ENCODE assay signal across 26 cellular contexts in the genomic region with DNA sequence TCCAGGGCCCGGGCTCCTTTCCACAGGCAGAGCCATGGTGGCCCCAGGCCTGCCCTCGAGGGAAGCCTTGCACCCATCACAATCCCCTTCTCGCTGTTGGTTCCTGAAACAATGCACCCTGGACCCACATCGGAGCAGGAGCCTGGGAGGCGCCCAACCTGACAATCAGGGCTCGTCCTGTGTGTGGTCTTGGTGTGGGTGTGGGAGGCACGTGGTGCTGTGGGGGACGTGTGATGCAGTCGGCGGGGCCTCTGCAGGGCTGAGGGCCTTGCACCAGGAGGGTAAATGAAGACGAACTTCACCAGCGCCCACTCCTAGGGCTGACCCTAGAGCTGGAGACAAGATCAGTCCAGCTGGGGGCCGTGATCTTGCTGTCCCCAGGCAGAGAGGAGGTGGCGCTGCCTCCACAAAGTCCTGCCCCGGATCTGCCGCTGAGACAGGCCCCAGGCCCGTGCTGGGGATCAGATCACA. TPM values are rescaled to one million over a fixed set of nuclear protein-coding genes. Genes with fewer than 3 reads are reported as not detected.
DNase-seq lines count a peak whose midpoint lies in the region; ATAC-seq and TF ChIP-seq lines count a peak whose summit lies in the region.
"Had no signal": no experiment of that assay in that cellular context is flagged by ENCODE, and none has a peak within 500 bp of the region (broad histone marks: within the 10 kb centered on the region; RNA-seq: fewer than 3 reads in every experiment).

No MANE protein-coding gene starts in this region.

- H4K20me1 ChIP-seq in neural progenitor cell (ENCODE audit: low read depth) = no peaks in the 10 kb centered on the region

- no peak for TF ChIP-seq POLR2A in sigmoid colon (IDR thresholded peaks at IDR 0.05)

- no peaks in the 10 kb centered on the region for H3K36me3 ChIP-seq in left lung
- H3K36me3 ChIP-seq in sigmoid colon = no peaks in the 10 kb centered on the region
- no peaks in the 10 kb centered on the region for H3K36me3 ChIP-seq in neural progenitor cell
- H3K36me3 ChIP-seq: brain microvascular endothelial cell, thyroid gland had no signal

- H3K27ac Mint-ChIP-seq in WTC11 (no peak overlapping the region), neural progenitor cell (no peak overlapping the region)
- H3K27ac Mint-ChIP-seq: stimulated activated effector memory CD8-positive, alpha-beta T cell treated with anti-CD3 and anti-CD28 coated beads, Interleukin-12 subunit alpha, Interleukin-12 subunit beta, amount 100 ng/mL, for 72 hours had no signal

- H3K27me3 Mint-ChIP-seq in WTC11 (ENCODE audit: low read depth) (no peaks in the 10 kb centered on the region), neural progenitor cell (ENCODE audit: insufficient read depth, low read depth) (peaks cover 8% of the 10 kb centered on the region)

- no peak overlapping the region for H3K4me3 Mint-ChIP-seq in WTC11
- no peak overlapping the region for H3K4me3 Mint-ChIP-seq in neural progenitor cell
- H3K4me3 Mint-ChIP-seq: stimulated activated effector memory CD8-positive, alpha-beta T cell treated with anti-CD3 and anti-CD28 coated beads, Interleukin-12 subunit alpha, Interleukin-12 subunit beta, amount 100 ng/mL, for 72 hours had no signal

- H3K27ac ChIP-seq in left lung = no peak overlapping the region
- H3K27ac ChIP-seq in sigmoid colon = no peak overlapping the region
- no peak overlapping the region for H3K27ac ChIP-seq in neural progenitor cell
- H3K27ac ChIP-seq: 22Rv1, brain microvascular endothelial cell, GM23248, thyroid gland had no signal

- intact Hi-C loops in left lung (cut with DNase I) (no loop called here), sigmoid colon (cut with DNase I) (no loop called here)

- TF ChIP-seq CTCF in WTC11 (IDR thresholded peaks at IDR 0.05) (no peak), left lung (IDR thresholded peaks at IDR 0.05) (no peak), sigmoid colon (IDR thresholded peaks at IDR 0.05) (no peak), neural progenitor cell (IDR thresholded peaks at IDR 0.05) (no peak)

- H3K9me3 Mint-ChIP-seq in WTC11 (peaks cover 5% of the 10 kb centered on the region), neural progenitor cell (no peaks in the 10 kb centered on the region)

- H3F3A ChIP-seq in neural progenitor cell (ENCODE audit: low read depth) = no peaks in the 10 kb centered on the region

- 84 to 85% methylated on average over 17 of the region's 17 CpGs for WGBS in sigmoid colon, 2 donors

- no peak overlapping the region for H3K9ac ChIP-seq in neural progenitor cell
- H3K9ac ChIP-seq: GM23248 had no signal

- H3K4me3 ChIP-seq in left lung (no peak overlapping the region), sigmoid colon (no peak overlapping the region), neural progenitor cell (no peak overlapping the region)
- H3K4me3 ChIP-seq: GM23248, thyroid gland had no signal

- CTCF ChIA-PET in WTC11 (lab: Charles Lee) = no interaction called here

- POLR2A ChIA-PET in WTC11 (lab: Charles Lee) = no interaction called here

- TF ChIP-seq EP300 in sigmoid colon (IDR thresholded peaks at IDR 0.05) = no peak

- H3K36me3 Mint-ChIP-seq in WTC11 (no peaks in the 10 kb centered on the region), neural progenitor cell (no peaks in the 10 kb centered on the region)

- H3K4me2 ChIP-seq in neural progenitor cell = no peak overlapping the region

- no peaks in the 10 kb centered on the region for H3K79me2 ChIP-seq in neural progenitor cell (ENCODE audit: low read depth)

- no peaks in the 10 kb centered on the region for H3K4me1 ChIP-seq in left lung
- no peaks in the 10 kb centered on the region for H3K4me1 ChIP-seq in sigmoid colon
- H3K4me1 ChIP-seq in neural progenitor cell = no peaks in the 10 kb centered on the region
- H3K4me1 ChIP-seq: thyroid gland had no signal

- H2AFZ ChIP-seq in neural progenitor cell (replicated peaks) = no peak overlapping the region
- H2AFZ ChIP-seq: GM23248 had no signal

- no peaks in the 10 kb centered on the region for H3K9me3 ChIP-seq in left lung
- no peaks in the 10 kb centered on the region for H3K9me3 ChIP-seq in sigmoid colon
- H3K9me3 ChIP-seq in neural progenitor cell (ENCODE audit: low read depth) = no peaks in the 10 kb centered on the region
- H3K9me3 ChIP-seq: thyroid gland had no signal

- ATAC-seq in activated CD4-positive, CD25-positive, alpha-beta regulatory T cell treated with anti-CD3 and anti-CD28 coated beads, Interleukin-2, amount 50 U/mL, for 24 hours = no peak
- ATAC-seq in WTC11 (no peak), left lung (no peak), HG03045 (IDR thresholded peaks at IDR 0.05; ENCODE audit: unreplicated experiment) (no peak)
- ATAC-seq: stimulated activated effector memory CD8-positive, alpha-beta T cell treated with anti-CD3 and anti-CD28 coated beads, Interleukin-12 subunit alpha, Interleukin-12 subunit beta, amount 100 ng/mL, for 72 hours had no signal

- no peaks in the 10 kb centered on the region for H3K4me1 Mint-ChIP-seq in WTC11
- H3K4me1 Mint-ChIP-seq in neural progenitor cell = peaks cover 4% of the 10 kb centered on the region

- no peaks in the 10 kb centered on the region for H3K27me3 ChIP-seq in left lung
- peaks cover 0 to 4% (median 0%) of the 10 kb centered on the region in 3 donors for H3K27me3 ChIP-seq in sigmoid colon
- H3K27me3 ChIP-seq in neural progenitor cell = no peaks in the 10 kb centered on the region
- H3K27me3 ChIP-seq: brain microvascular endothelial cell, thyroid gland had no signal

- DNase-seq in activated CD4-positive, CD25-positive, alpha-beta regulatory T cell treated with anti-CD3 and anti-CD28 coated beads, Interleukin-2, amount 50 U/mL, for 72 hours = peak; percentile 26
- DNase-seq in WTC11 (ENCODE audit: low spot score) (peak; percentile 14), left lung (peak; percentile 27 to 54), sigmoid colon (peak; percentile 54), neural progenitor cell (ENCODE audit: low spot score) (no peak), NCI-H187 (lab: John Stamatoyannopoulos, UW) (no peak)
- DNase-seq: activated CD4-positive, alpha-beta T cell treated with anti-CD3 and anti-CD28 coated beads, Interleukin-2, amount 50 U/mL, for 1 hour; AML-193; brain microvascular endothelial cell; dermis blood vessel endothelial cell; GM23248; NCI-H1105; NCI-H2107; NCI-H510A; retina; thyroid gland had no signal

TF ChIP-seq in WTC11, 78 proteins besides CTCF, POLR2A, EP300 and RAD21:
- no peak for TF ChIP-seq FOXK1 (CRISPR knock-in tag; IDR thresholded peaks at IDR 0.05)
- no peak for TF ChIP-seq TEAD1 (CRISPR knock-in tag; IDR thresholded peaks at IDR 0.05)
- TF ChIP-seq, protein P1, sequence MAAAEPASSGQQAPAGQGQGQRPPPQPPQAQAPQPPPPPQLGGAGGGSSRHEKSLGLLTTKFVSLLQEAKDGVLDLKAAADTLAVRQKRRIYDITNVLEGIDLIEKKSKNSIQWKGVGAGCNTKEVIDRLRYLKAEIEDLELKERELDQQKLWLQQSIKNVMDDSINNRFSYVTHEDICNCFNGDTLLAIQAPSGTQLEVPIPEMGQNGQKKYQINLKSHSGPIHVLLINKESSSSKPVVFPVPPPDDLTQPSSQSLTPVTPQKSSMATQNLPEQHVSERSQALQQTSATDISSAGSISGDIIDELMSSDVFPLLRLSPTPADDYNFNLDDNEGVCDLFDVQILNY (CRISPR knock-in tag; IDR thresholded peaks at IDR 0.05) = no peak
- no peak for TF ChIP-seq MYBL2 (CRISPR knock-in tag; IDR thresholded peaks at IDR 0.05)
- TF ChIP-seq CREM (CRISPR knock-in tag; IDR thresholded peaks at IDR 0.05) = no peak
- no peak for TF ChIP-seq TCF7 (CRISPR knock-in tag; IDR thresholded peaks at IDR 0.05; ENCODE audit: low read depth)
- no peak for TF ChIP-seq ELF4 (CRISPR knock-in tag; IDR thresholded peaks at IDR 0.05; ENCODE audit: low read depth)
- no peak for TF ChIP-seq ZNF121 (CRISPR knock-in tag; IDR thresholded peaks at IDR 0.05)
- TF ChIP-seq, protein P2, sequence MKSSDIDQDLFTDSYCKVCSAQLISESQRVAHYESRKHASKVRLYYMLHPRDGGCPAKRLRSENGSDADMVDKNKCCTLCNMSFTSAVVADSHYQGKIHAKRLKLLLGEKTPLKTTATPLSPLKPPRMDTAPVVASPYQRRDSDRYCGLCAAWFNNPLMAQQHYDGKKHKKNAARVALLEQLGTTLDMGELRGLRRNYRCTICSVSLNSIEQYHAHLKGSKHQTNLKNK (CRISPR knock-in tag; IDR thresholded peaks at IDR 0.05) = no peak

RNA-seq across cellular contexts. Expression of a gene that starts 2.9 kb away (rescaled TPM):
- total RNA-seq in WTC11 (2021) = 0.11 to 0.21 TPM (median 0.17 TPM) in 3 replicates
- total RNA-seq in left lung = under 1 TPM in 1 of 2 donors, not detected in 1; 0.21 TPM
- under 1 TPM in 1 of 4 donors, not detected in 3; 0.28 TPM for total RNA-seq in sigmoid colon
- polyA plus RNA-seq in sigmoid colon = under 1 TPM in 1 of 3 donors, not detected in 2; 0.10 TPM
- total RNA-seq in neural progenitor cell (ENCODE audit: low replicate concordance) = 0.40 TPM in 1 of 2 replicates, not detected in the other
- total RNA-seq: dermis blood vessel endothelial cell, fibroblast of villous mesenchyme, GM23248, kidney epithelial cell, LHCN-M2, mononuclear cell, RPMI7951 had no signal
- polyA plus RNA-seq: GM23248 had no signal

RNA-seq across cellular contexts. Expression of a gene that starts 11.9 kb away (rescaled TPM):
- not detected in 3 replicates for total RNA-seq in WTC11 (2021)
- not detected for total RNA-seq in left lung
- total RNA-seq in sigmoid colon = not detected
- not detected for polyA plus RNA-seq in sigmoid colon
- total RNA-seq in neural progenitor cell (ENCODE audit: low replicate concordance) = not detected in 2 replicates
- total RNA-seq: dermis blood vessel endothelial cell, fibroblast of villous mesenchyme, G401, GM23248, kidney epithelial cell, LHCN-M2, mononuclear cell, RPMI7951, thyroid gland had no signal
- polyA plus RNA-seq: GM23248 had no signal

Comparison
In these comparisons a context has a peak if more than half of its experiments do, and no peak if none do; other contexts are left out.
1. DNase-seq: peak in activated CD4-positive, CD25-positive, alpha-beta regulatory T cell treated with anti-CD3 and anti-CD28 coated beads, Interleukin-2, amount 50 U/mL, for 72 hours (single experiment), WTC11 (single experiment), left lung (2 of 2) and sigmoid colon (single experiment); none in neural progenitor cell (single experiment) and NCI-H187 (0 of 2).